In genomic region chr4:112473985-112474384, GRCh38 we compare ENCODE assay signal across 30 cellular contexts. TPM values are rescaled to one million over a fixed set of nuclear protein-coding genes. Genes with fewer than 3 reads are reported as not detected.
"Had no signal": no experiment of that assay in that cellular context is flagged by ENCODE, and none has a peak within 500 bp of the region (broad histone marks: within the 10 kb centered on the region; RNA-seq: fewer than 3 reads in every experiment).

No MANE protein-coding gene starts in this region.

- H3K27ac ChIP-seq: stomach, suprapubic skin, testis, thoracic aorta, thyroid gland, tibial artery, tibial nerve, transverse colon, upper lobe of left lung, upper lobe of right lung, uterus, vagina had no signal

- H3K27me3 ChIP-seq: stomach, suprapubic skin, testis, thyroid gland, tibial artery, tibial nerve, transverse colon, upper lobe of left lung, upper lobe of right lung, uterus, vagina had no signal

- H3K9me3 ChIP-seq: suprapubic skin, testis, thoracic aorta, thyroid gland, tibial artery, tibial nerve, transverse colon, upper lobe of left lung, upper lobe of right lung, uterus, vagina had no signal

- H3K4me1 ChIP-seq: stomach, suprapubic skin, testis, thyroid gland, tibial artery, tibial nerve, transverse colon, upper lobe of left lung, upper lobe of right lung, uterus, vagina had no signal

- H3K36me3 ChIP-seq: stomach, suprapubic skin, thoracic aorta, thyroid gland, tibial artery, tibial nerve, transverse colon, upper lobe of left lung, upper lobe of right lung, uterus, vagina had no signal

- DNase-seq: stimulated activated CD4-positive, alpha-beta T cell treated with anti-CD3 and anti-CD28 coated beads, Interleukin-2, amount 100 ng/mL, for 48 hours; stimulated activated CD4-positive, alpha-beta T cell treated with anti-CD3 and anti-CD28 coated beads, Interleukin-4, amount 100 ng/mL, for 1 hour; stimulated activated CD4-positive, alpha-beta T cell treated with anti-CD3 and anti-CD28 coated beads, Interleukin-4, amount 100 ng/mL, for 24 hours; stimulated activated CD4-positive, alpha-beta T cell treated with anti-CD3 and anti-CD28 coated beads, Interleukin-4, amount 100 ng/mL, for 4 hours; stimulated activated CD8-positive, alpha-beta memory T cell treated with anti-CD3 and anti-CD28 coated beads, Interleukin-4, amount 100 ng/mL, for 48 hours; stimulated activated naive B cell treated with anti-CD40 and anti-IgM and Interleukin-4, amounts not matched to agents 10 μg/mL and 1 μg/mL and 100 μg/mL, for 72 hours; stimulated activated naive CD4-positive, alpha-beta T cell; stimulated activated naive CD4-positive, alpha-beta T cell treated with Interleukin-2 at 50 U/mL for 16 hours; stimulated activated naive CD8-positive, alpha-beta T cell treated with anti-CD3 and anti-CD28 coated beads, Interleukin-15, amount 100 ng/mL, for 72 hours; stimulated activated naive CD8-positive, alpha-beta T cell treated with anti-CD3 and anti-CD28 coated beads, Interleukin-15, Interleukin-2, amounts not matched to agents 100 U/mL and 50 U/mL, for 24 hours; stomach; substantia nigra; testis; thyroid gland; tibial artery; transverse colon; trophoblast cell; upper lobe of left lung; upper lobe of right lung; uterus had no signal

- ATAC-seq: stimulated activated effector memory CD8-positive, alpha-beta T cell treated with anti-CD3 and anti-CD28 coated beads, Interleukin-12 subunit alpha, Interleukin-12 subunit beta, amount 100 ng/mL, for 72 hours; stimulated activated memory B cell treated with anti-CD40 and anti-IgM and Interleukin-4, amounts not matched to agents 10 μg/mL and 1 μg/mL and 100 μg/mL, for 72 hours; stimulated activated naive B cell treated with anti-CD40 and anti-IgM and Interleukin-4, amounts not matched to agents 10 μg/mL and 1 μg/mL and 100 μg/mL, for 72 hours; stimulated activated naive CD8-positive, alpha-beta T cell treated with anti-CD3 and anti-CD28 coated beads, Interleukin-15, amount 100 ng/mL, for 72 hours; stimulated activated naive CD8-positive, alpha-beta T cell treated with anti-CD3 and anti-CD28 coated beads, Interleukin-15, Interleukin-2, amounts not matched to agents 100 U/mL and 50 U/mL, for 24 hours; upper lobe of right lung had no signal

- H3K4me3 ChIP-seq: stomach, suprapubic skin, testis, thoracic aorta, thyroid gland, tibial artery, tibial nerve, transverse colon, upper lobe of left lung, upper lobe of right lung, uterus, vagina had no signal

- FAIRE-seq: urothelium cell line had no signal

RNA-seq across cellular contexts. Expression of gene NEUROG2, which starts 42.0 kb away (rescaled TPM):
- total RNA-seq: stomach, subcutaneous adipose tissue, suprapubic skin, thoracic aorta, thyroid gland, tibial nerve, transverse colon, upper lobe of left lung, upper lobe of right lung, ureter, urinary bladder, uterus, vagina had no signal
- polyA plus RNA-seq: stomach, urinary bladder had no signal
